ENCODE assay signal across 8 cellular contexts in genomic region chr22:41620646-41621098, GRCh38. TPM values are rescaled to one million over a fixed set of nuclear protein-coding genes. Genes with fewer than 3 reads are reported as not detected.
DNase-seq lines count a peak whose midpoint lies in the region; ATAC-seq, FAIRE-seq and TF ChIP-seq lines count a peak whose summit lies in the region.

Gene DESI1, minus strand, starts transcription at chr22:41621043. Its CDS starts 204 bp downstream, at chr22:41620839.

- DNase-seq in GM12864 (ENCODE audit: low read depth) (no peak), K562 (ENCODE audit: extremely low read depth in 1 of 4, low spot score in 3 of 4) (peak in 1 of 4 experiments; percentile 45), keratinocyte (ENCODE audit: low read depth, low spot score) (no peak), RCC 7860 (ENCODE audit: low spot score) (no peak), T1000 (lab: John Stamatoyannopoulos, UW) (no peak)
- no peak for DNase-seq in stimulated activated naive B cell treated with anti-CD40 and anti-IgM and Interleukin-4, amounts not matched to agents 10 μg/mL and 1 μg/mL and 100 μg/mL, for 72 hours

- peak within 1 kb of the TSS; percentile 98 for H2AFZ ChIP-seq in K562 (ENCODE audit: low read depth, low read length)
- H2AFZ ChIP-seq in keratinocyte (ENCODE audit: control insufficient read depth, low read length) = peak within 1 kb of the TSS; percentile 90

- peaks cover 76% of the 10 kb centered on the region for H3K79me2 ChIP-seq in K562 (ENCODE audit: control insufficient read depth, insufficient read depth, low read length)
- H3K79me2 ChIP-seq in keratinocyte (ENCODE audit: control insufficient read depth, insufficient read depth, low read length) = peaks cover 87% of the 10 kb centered on the region

- no peaks in the 10 kb centered on the region for H3K9me3 Mint-ChIP-seq in stimulated activated naive B cell treated with anti-CD40 and anti-IgM and Interleukin-4, amounts not matched to agents 10 μg/mL and 1 μg/mL and 100 μg/mL, for 72 hours

- intact Hi-C loops in K562 (cut with micrococcal nuclease) = no loop called here

- H3K27me3 Mint-ChIP-seq in stimulated activated naive B cell treated with anti-CD40 and anti-IgM and Interleukin-4, amounts not matched to agents 10 μg/mL and 1 μg/mL and 100 μg/mL, for 72 hours = no peaks in the 10 kb centered on the region

- TF ChIP-seq EP300 in K562 (IDR thresholded peaks at IDR 0.05; ENCODE audit: low read length) = no peak

- 1% methylated on average over 13 of the region's 39 CpGs for WGBS in K562 (ENCODE audit: insufficient coverage, low coverage, missing lambda C conversion rate)

- TF ChIP-seq CTCF in GM12864 (IDR thresholded peaks at IDR 0.05; ENCODE audit: low read depth, low read length, missing control alignments) (no peak), K562 (IDR thresholded peaks at IDR 0.05 in 2 of 3, conservative IDR thresholded peaks at IDR 0.05 in 1 of 3; ENCODE audit: insufficient read depth in 2 of 3, low read depth in 1 of 3, low read length in 3 of 3) (no peak), keratinocyte (optimal IDR thresholded peaks at IDR 0.05 in 1 of 3, IDR thresholded peaks at IDR 0.05 in 1 of 3, conservative IDR thresholded peaks at IDR 0.05 in 1 of 3; ENCODE audit: extremely low read depth in 1 of 3, insufficient read depth in 2 of 3, low read length in 3 of 3) (peak in 1 of 3 experiments; percentile 9)

- H3K4me3 ChIP-seq in GM12864 (ENCODE audit: low read depth, low read length) (peak within 1 kb of the TSS; percentile 92), K562 (peak within 1 kb of the TSS; percentile 92), keratinocyte (ENCODE audit: control insufficient read depth in 2 of 3, extremely low read depth in 1 of 3, insufficient read depth in 2 of 3, low read depth in 1 of 3, low read length in 3 of 3) (peak within 1 kb of the TSS; percentile 98 to 100 (median 100))

- peak within 1 kb of the TSS; percentile 97 to 99 for H3K9ac ChIP-seq in K562 (ENCODE audit: insufficient read depth in 1 of 2, low read depth in 2 of 2, low read length in 2 of 2)
- peak within 1 kb of the TSS; percentile 99 for H3K9ac ChIP-seq in keratinocyte (ENCODE audit: control insufficient read depth, extremely low read depth, insufficient read depth, low read length)

- H3K4me2 ChIP-seq in K562 (ENCODE audit: insufficient read depth, low read length) (peak within 1 kb of the TSS; percentile 99), keratinocyte (ENCODE audit: control insufficient read depth, extremely low read depth, insufficient read depth, low read depth, low read length) (peak within 1 kb of the TSS; percentile 99)

- POLR2A ChIA-PET in K562 (lab: Yijun Ruan, JAX) = interaction anchor here (0.6 to 2.1 kb wide), 7 partner anchors 13 to 625 kb away, joined by 3 to 6 read pairs (median 4); partner anchors contain the start of genes ACO2 and POLR3H

- peak within 1 kb of the TSS; percentile 98 for H3K27ac Mint-ChIP-seq in stimulated activated naive B cell treated with anti-CD40 and anti-IgM and Interleukin-4, amounts not matched to agents 10 μg/mL and 1 μg/mL and 100 μg/mL, for 72 hours

- H4K20me1 ChIP-seq in K562 (replicated peaks; ENCODE audit: control insufficient read depth, insufficient read depth, low read length) (no peaks in the 10 kb centered on the region; the same call in 1 of the 2 replicates), keratinocyte (ENCODE audit: control insufficient read depth, extremely low read depth, insufficient read depth, low read length) (peaks cover 6% of the 10 kb centered on the region)

- H3K9me3 ChIP-seq in KOPT-K1 (ENCODE audit: insufficient read depth, low read length, poor library complexity, severe bottlenecking) = no peaks in the 10 kb centered on the region
- H3K9me3 ChIP-seq in K562 (replicated peaks; ENCODE audit: control insufficient read depth, insufficient read depth, low read depth, low read length) = no peaks in the 10 kb centered on the region
- H3K9me3 ChIP-seq in keratinocyte (ENCODE audit: control insufficient read depth, low read depth, low read length) = no peaks in the 10 kb centered on the region

- H3K4me1 Mint-ChIP-seq in stimulated activated naive B cell treated with anti-CD40 and anti-IgM and Interleukin-4, amounts not matched to agents 10 μg/mL and 1 μg/mL and 100 μg/mL, for 72 hours = peaks cover 15 to 42% of the 10 kb centered on the region in 2 donors

- peak; percentile 87 for TF ChIP-seq POLR2A in K562 (conservative IDR thresholded peaks at IDR 0.05)

- in situ Hi-C loops in K562 (cut with MboI) = no loop called here

- ATAC-seq in GM21619 (IDR thresholded peaks at IDR 0.05; ENCODE audit: unreplicated experiment) (peak; percentile 16), K562 (peak; percentile 91)
- peak; percentile 49 to 52 for ATAC-seq in stimulated activated naive B cell treated with anti-CD40 and anti-IgM and Interleukin-4, amounts not matched to agents 10 μg/mL and 1 μg/mL and 100 μg/mL, for 72 hours (replicated peaks)

- BruUV-seq in K562 (replicated peaks; lab: Mats Ljungman, UMichigan) = no TSS peak

- peaks cover 5 to 25% of the 10 kb centered on the region in 2 donors for H3K36me3 Mint-ChIP-seq in stimulated activated naive B cell treated with anti-CD40 and anti-IgM and Interleukin-4, amounts not matched to agents 10 μg/mL and 1 μg/mL and 100 μg/mL, for 72 hours

- H3K4me1 ChIP-seq in K562 (replicated peaks in 1 of 2; ENCODE audit: control insufficient read depth in 2 of 2, insufficient read depth in 2 of 2, low read length in 2 of 2) (peaks cover 13 to 17% of the 10 kb centered on the region in 2 experiments; a peak in 4 of 5 replicates), keratinocyte (ENCODE audit: control insufficient read depth, extremely low read depth, insufficient read depth, low read length) (peaks cover 20% of the 10 kb centered on the region)

- H3K36me3 ChIP-seq in KOPT-K1 (ENCODE audit: insufficient read depth, low read length) (peaks cover 28% of the 10 kb centered on the region), K562 (ENCODE audit: control insufficient read depth, insufficient read depth, low read length) (peaks cover 31% of the 10 kb centered on the region), keratinocyte (ENCODE audit: control insufficient read depth in 2 of 2, extremely low read depth in 1 of 2, insufficient read depth in 2 of 2, low read length in 2 of 2) (peaks cover 10% of the 10 kb centered on the region in 2 experiments)

- H3K9me1 ChIP-seq in K562 (ENCODE audit: control insufficient read depth, insufficient read depth, low read length) (no peaks in the 10 kb centered on the region), keratinocyte (ENCODE audit: control insufficient read depth, extremely low read depth, insufficient read depth, low read length) (no peaks in the 10 kb centered on the region)

- H3K27me3 ChIP-seq in K562 (ENCODE audit: control insufficient read depth in 2 of 2, insufficient read depth in 2 of 2, low read length in 2 of 2) (no peaks in the 10 kb centered on the region), keratinocyte (ENCODE audit: control insufficient read depth, extremely low read depth, insufficient read depth, low read length) (no peaks in the 10 kb centered on the region)

- H3K4me3 Mint-ChIP-seq in stimulated activated naive B cell treated with anti-CD40 and anti-IgM and Interleukin-4, amounts not matched to agents 10 μg/mL and 1 μg/mL and 100 μg/mL, for 72 hours = peak within 1 kb of the TSS; percentile 91 to 94

- FAIRE-seq in K562 (lab: Jason Lieb, UNC) (no peak), keratinocyte (lab: Jason Lieb, UNC) (no peak), RCC 7860 (lab: Jason Lieb, UNC) (no peak)

- H3K27ac ChIP-seq in KOPT-K1 (ENCODE audit: low read depth, low read length, poor library complexity, severe bottlenecking) (peak within 1 kb of the TSS; percentile 97), K562 (ENCODE audit: extremely low read depth, low read depth, low read length) (peak within 1 kb of the TSS; percentile 100), keratinocyte (ENCODE audit: control insufficient read depth, insufficient read depth, low read length) (peak within 1 kb of the TSS; percentile 94)

- no peak for TF ChIP-seq RAD21 in K562 (CRISPR knock-in tag; conservative IDR thresholded peaks at IDR 0.05 in 1 of 2, IDR thresholded peaks at IDR 0.05 in 1 of 2)

- CTCF ChIA-PET in K562 (lab: Yijun Ruan, JAX; ENCODE audit: low intra/inter-chr PET ratio) = interaction anchor here (1.4 kb wide), 1 partner anchor 67 kb away, joined by 4 read pairs; no protein-coding TSS in a partner anchor

- dilution Hi-C loops in keratinocyte (cut with MboI; ENCODE audit: extremely low pct_ligation_motif_present, low sequenced_read_pairs) = no loop called here

TF ChIP-seq in K562, 482 proteins besides CTCF, POLR2A, EP300 and RAD21 (continues in another document):
- TF ChIP-seq U2AF2 (optimal IDR thresholded peaks at IDR 0.05; ENCODE audit: low read depth, low read length) (no peak), NFRKB (IDR thresholded peaks at IDR 0.05; ENCODE audit: low read depth) (peak; percentile 17; the same call in 1 of the 2 replicates), ETV5 (CRISPR knock-in tag; IDR thresholded peaks at IDR 0.05; ENCODE audit: low read depth) (no peak)

RNA-seq across cellular contexts. Expression of gene DESI1, which starts in this region (rescaled TPM):
- 80.8 and 138 TPM in 2 replicates for total RNA-seq in K562 (2011; cell fraction: chromatin; rRNA removed; ENCODE audit: low replicate concordance)
- 66.0 and 67.4 TPM in 2 replicates for total RNA-seq in K562 (2011; cell fraction: nucleolus; rRNA removed)
- 89.7 and 137 TPM in 2 replicates for total RNA-seq in K562 (2011; cell fraction: nucleoplasm; rRNA removed)
- total RNA-seq in K562 (2014; rRNA removed) (19.7 and 30.9 TPM in 2 replicates), K562 (2014; rRNA removed; fragmentation: Illumina TruSeq; extraction: Trizol) (29.8 and 29.9 TPM in 2 replicates), K562 (2015; rRNA removed; fragmentation: Illumina TruSeq; extraction: Trizol) (27.9 and 30.7 TPM in 2 replicates), K562 (2021) (36.2 and 36.5 TPM in 2 replicates)
- polyA plus RNA-seq in K562 (2011; rRNA removed) (38.7 and 40.1 TPM in 2 replicates), K562 (2014; fragmentation: Illumina TruSeq; extraction: Trizol) (42.3 and 45.9 TPM in 2 replicates), K562 (2014; fragmentation: Nextera tagmentation; extraction: Ambion mirVana) (1 to 10 TPM; 7.2 to 7.8 TPM), K562 (2014; rRNA removed) (29.3 and 29.4 TPM in 2 replicates), keratinocyte (32.8 to 43.1 TPM (median 39.6 TPM) in 3 replicates)
- 35.9 and 47.9 TPM in 2 replicates for polyA plus RNA-seq in K562 (2011; cell fraction: cytosol; rRNA removed)
- 68.9 and 92.7 TPM in 2 replicates for polyA plus RNA-seq in K562 (2011; cell fraction: nucleus; rRNA removed)
- polyA plus RNA-seq in K562 (2012) = 22.7 and 24.3 TPM in 2 replicates
- 35.0 and 47.4 TPM in 2 replicates for polyA minus RNA-seq in K562 (2011; rRNA and poly(A)+ RNA removed)
- 21.1 and 26.5 TPM in 2 replicates for polyA minus RNA-seq in K562 (2011; cell fraction: cytosol; rRNA and poly(A)+ RNA removed)
- polyA minus RNA-seq in K562 (2011; cell fraction: nucleus; rRNA and poly(A)+ RNA removed) = 16.2 and 21.8 TPM in 2 replicates
- 8.4 TPM for polyA plus RNA-seq in keratinocyte (2011; ENCODE audit: low read depth)
- polyA plus RNA-seq in keratinocyte (2011; cell fraction: cytosol; rRNA removed) = 34.7 and 43.8 TPM in 2 replicates
- polyA plus RNA-seq in keratinocyte (2011; cell fraction: nucleus; rRNA removed) = 59.5 and 67.0 TPM in 2 replicates
- polyA plus RNA-seq in keratinocyte (2012; ENCODE audit: low replicate concordance) = 26.1 and 34.9 TPM in 2 replicates
- 43.9 to 62.4 TPM (median 57.3 TPM) in 3 replicates for polyA minus RNA-seq in keratinocyte
- 28.0 TPM for polyA minus RNA-seq in keratinocyte (2011; cell fraction: cytosol; rRNA and poly(A)+ RNA removed)
- polyA minus RNA-seq in keratinocyte (2011; cell fraction: nucleus; rRNA and poly(A)+ RNA removed) = 24.4 and 37.2 TPM in 2 replicates

Comparison
In these comparisons a context has a peak if more than half of its experiments do, and no peak if none do; other contexts are left out.
1. ATAC-seq: peak in every context shown above with its lines; median percentile 91 in K562; 50 in stimulated activated naive B cell treated with anti-CD40 and anti-IgM and Interleukin-4, amounts not matched to agents 10 μg/mL and 1 μg/mL and 100 μg/mL, for 72 hours; 16 in GM21619.